In genomic region chr7:128891110-128891941, GRCh38 we compare ENCODE assay signal across 10 cellular contexts. TPM values are rescaled to one million over a fixed set of nuclear protein-coding genes. Genes with fewer than 3 reads are reported as not detected.
DNase-seq lines count a peak whose midpoint lies in the region; ATAC-seq and TF ChIP-seq lines count a peak whose summit lies in the region.
"Had no signal": no experiment of that assay in that cellular context is flagged by ENCODE, and none has a peak within 500 bp of the region (broad histone marks: within the 10 kb centered on the region; RNA-seq: fewer than 3 reads in every experiment).

No MANE protein-coding gene starts in this region.

- in situ Hi-C loops in Panc1 (cut with HindIII; ENCODE audit: low pct_unique_long_range_greater_than_20kb, low sequenced_read_pairs) = no loop called here

- no peaks in the 10 kb centered on the region; the same call in 1 of the 2 replicates for H3K4me1 ChIP-seq in Panc1 (ENCODE audit: control insufficient read depth, insufficient read depth, low read length)
- H3K4me1 ChIP-seq in esophagus muscularis mucosa = peaks cover 0 to 14% (median 10%) of the 10 kb centered on the region in 4 donors

- H3K9me3 ChIP-seq in Panc1 (ENCODE audit: control insufficient read depth, insufficient read depth, low read depth, low read length) (no peaks in the 10 kb centered on the region), esophagus muscularis mucosa (no peaks in the 10 kb centered on the region)

- intact Hi-C loops in Panc1 (cut with micrococcal nuclease; ENCODE audit: unreplicated experiment) = no loop called here
- intact Hi-C loops in esophagus muscularis mucosa (cut with DNase I) = no loop called here

- POLR2A ChIA-PET in Panc1 (lab: Charles Lee) = no interaction called here

- no peak for TF ChIP-seq EP300 in esophagus muscularis mucosa (IDR thresholded peaks at IDR 0.05)

- H3K27ac ChIP-seq in Panc1 (ENCODE audit: low read length) (no peak overlapping the region), esophagus muscularis mucosa (replicated peaks in 1 of 4) (no peak overlapping the region)
- H3K27ac ChIP-seq: KMS-11 had no signal

- ATAC-seq in Panc1 (peak; percentile 48), omental fat pad (ENCODE audit: low FRiP score) (peak; percentile 24), GM21737 (IDR thresholded peaks at IDR 0.05; ENCODE audit: unreplicated experiment) (no peak), HG02798 (IDR thresholded peaks at IDR 0.05; ENCODE audit: poor library complexity, unreplicated experiment) (no peak), GM21367 (IDR thresholded peaks at IDR 0.05; ENCODE audit: unreplicated experiment) (no peak)

- BruUV-seq in Panc1 (replicated peaks; lab: Mats Ljungman, UMichigan) = no TSS peak

- 48% methylated on average over 8 of the region's 41 CpGs for WGBS in esophagus muscularis mucosa

- H3K4me3 ChIP-seq in H7 (ENCODE audit: insufficient read depth, low read depth, low read length) (peak overlapping the region; percentile 50), Panc1 (ENCODE audit: low read depth in 2 of 2, low read length in 2 of 2) (peak overlapping the region; percentile 29 to 32), esophagus muscularis mucosa (peak overlapping the region; percentile 38 to 56 (median 42))

- peaks cover 6% of the 10 kb centered on the region for H3K27me3 ChIP-seq in H7 (ENCODE audit: control insufficient read depth, insufficient read depth, low read length)
- H3K27me3 ChIP-seq in Panc1 (ENCODE audit: control insufficient read depth, insufficient read depth, low read length) = no peaks in the 10 kb centered on the region
- peaks cover 0 to 47% (median 12%) of the 10 kb centered on the region in 4 donors for H3K27me3 ChIP-seq in esophagus muscularis mucosa

- CTCF ChIA-PET in Panc1 (lab: Charles Lee) = no interaction called here

- TF ChIP-seq POLR2A in esophagus muscularis mucosa (IDR thresholded peaks at IDR 0.05; ENCODE audit: low read depth) = no peak

- DNase-seq in H7 (peak; percentile 90), Panc1 (ENCODE audit: low read depth, low spot score) (no peak), esophagus muscularis mucosa (ENCODE audit: extremely low spot score) (no peak), omental fat pad (ENCODE audit: low spot score) (no peak), HUDEP-2 (lab: John Stamatoyannopoulos, UW; ENCODE audit: unreplicated experiment in 76 of 76) (no peak)
- DNase-seq: amniotic stem cell had no signal

- H3K36me3 ChIP-seq in H7 (replicated peaks; ENCODE audit: control insufficient read depth, insufficient read depth, low read length) = no peaks in the 10 kb centered on the region
- H3K36me3 ChIP-seq in Panc1 (ENCODE audit: control insufficient read depth, insufficient read depth, low read length) = no peaks in the 10 kb centered on the region
- no peaks in the 10 kb centered on the region for H3K36me3 ChIP-seq in esophagus muscularis mucosa

- no peak; the same call in 1 of the 2 replicates for TF ChIP-seq CTCF in Panc1 (IDR thresholded peaks at IDR 0.05)
- TF ChIP-seq CTCF in esophagus muscularis mucosa (IDR thresholded peaks at IDR 0.05) = no peak
- TF ChIP-seq CTCF in omental fat pad (IDR thresholded peaks at IDR 0.05) = no peak

RNA-seq across cellular contexts. Expression of gene KCP, which starts 19.2 kb away (rescaled TPM):
- 2.5 and 3.4 TPM in 2 replicates for total RNA-seq in H7 (2014; rRNA removed; shearing (Covaris generic))
- total RNA-seq in Panc1 (2021; ENCODE audit: unreplicated experiment) = 0.13 TPM
- polyA plus RNA-seq in Panc1 (2012; ENCODE audit: insufficient read length) = 0.38 TPM
- total RNA-seq in esophagus muscularis mucosa = under 1 TPM in 3 of 4 donors, not detected in 1; 0.13 to 0.66 (median 0.29) TPM
- 1 to 10 TPM in 2 of 4 donors, under 1 TPM in 2; 0.46 to 3.3 (median 1.2) TPM for total RNA-seq in omental fat pad

RNA-seq across cellular contexts. Expression of gene ATP6V1F, which starts 28.7 kb away (rescaled TPM):
- 93.5 and 120 TPM in 2 replicates for total RNA-seq in H7 (2014; rRNA removed; shearing (Covaris generic))
- total RNA-seq in Panc1 (2021; ENCODE audit: unreplicated experiment) = 151 TPM
- 291 TPM for polyA plus RNA-seq in Panc1 (2012; ENCODE audit: insufficient read length)
- 100 to 1,000 TPM in 2 of 4 donors, 10 to 100 TPM in 2; 74.3 to 108 (median 91.9) TPM for total RNA-seq in esophagus muscularis mucosa
- 100 to 1,000 TPM in 3 of 4 donors, 10 to 100 TPM in 1; 86.7 to 186 (median 133) TPM for total RNA-seq in omental fat pad

RNA-seq across cellular contexts. Expression of gene IRF5, which starts 46.4 kb away (rescaled TPM):
- total RNA-seq in H7 (2014; rRNA removed; shearing (Covaris generic)) = 0.48 and 0.62 TPM in 2 replicates
- total RNA-seq in Panc1 (2021; ENCODE audit: unreplicated experiment) (8.8 TPM), esophagus muscularis mucosa (10 to 100 TPM in 1 of 4 donors, 1 to 10 TPM in 3; 7.6 to 14.5 (median 8.6) TPM), omental fat pad (10 to 100 TPM in 3 of 4 donors, 1 to 10 TPM in 1; 5.3 to 23.9 (median 18.8) TPM)
- polyA plus RNA-seq in Panc1 (2012; ENCODE audit: insufficient read length) = 7.3 TPM

Comparison
In these comparisons a context has a peak if more than half of its experiments do, and no peak if none do; other contexts are left out.
1. ATAC-seq: peak in Panc1 (single experiment) and omental fat pad (single experiment); none in GM21737 (single experiment), HG02798 (single experiment) and GM21367 (single experiment).
2. Peak in every context shown above with its lines, with median percentiles within 50 percentile points of each other: H3K4me3 ChIP-seq.